ENCODE assay signal across 20 cellular contexts in the genomic region with DNA sequence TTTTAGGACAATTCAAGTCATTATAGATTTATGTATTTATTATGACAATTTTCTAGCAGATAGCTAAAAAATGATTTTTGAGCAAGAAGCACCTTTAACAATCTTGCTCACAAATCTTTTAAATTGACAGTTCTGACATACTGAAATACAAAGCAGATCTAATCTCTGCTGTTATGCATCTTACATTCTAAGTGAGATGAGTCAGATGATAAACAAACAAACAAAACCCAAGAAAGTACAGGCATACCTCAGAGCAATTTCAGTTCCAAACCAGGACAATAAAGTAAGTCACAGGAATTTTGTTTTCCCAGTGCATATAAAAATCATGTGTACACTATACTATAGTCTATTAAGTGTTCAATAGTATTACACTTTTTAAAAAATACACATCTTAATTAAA.
A peak's percentile ranks its signal among the peaks of the same experiment; 100 is the strongest.
DNase-seq lines count a peak whose midpoint lies in the region; ATAC-seq, FAIRE-seq and TF ChIP-seq lines count a peak whose summit lies in the region.
"Had no signal": no experiment of that assay in that cellular context is flagged by ENCODE, and none has a peak within 500 bp of the region (broad histone marks: within the 10 kb centered on the region; RNA-seq: fewer than 3 reads in every experiment).

No MANE protein-coding gene starts in this region.

- H3K4me3 Mint-ChIP-seq in stimulated activated naive CD8-positive, alpha-beta T cell treated with anti-CD3 and anti-CD28 coated beads, Interleukin-15, amount 100 ng/mL, for 72 hours: no peak overlapping the region
- H3K4me3 Mint-ChIP-seq: CD8-positive, alpha-beta memory T cell; T-cell had no signal

- peak; percentile 48 for FAIRE-seq in H54 (lab: Jason Lieb, UNC)
- FAIRE-seq: K562 had no signal

- H3K9me3 Mint-ChIP-seq in stimulated activated naive CD8-positive, alpha-beta T cell treated with anti-CD3 and anti-CD28 coated beads, Interleukin-15, amount 100 ng/mL, for 72 hours: peaks cover 4 to 5% of the 10 kb centered on the region in 2 donors

- no peak for TF ChIP-seq POLR2A in H54 (IDR thresholded peaks at IDR 0.05; ENCODE audit: low read depth, low read length)

- ATAC-seq in GM21786 (IDR thresholded peaks at IDR 0.05; ENCODE audit: unreplicated experiment): no peak
- no peak for ATAC-seq in stimulated activated naive CD8-positive, alpha-beta T cell treated with anti-CD3 and anti-CD28 coated beads, Interleukin-15, amount 100 ng/mL, for 72 hours
- ATAC-seq: K562, T-cell had no signal

- DNase-seq in H54 (ENCODE audit: insufficient read length, low spot score) (no peak), M059J (ENCODE audit: low read depth) (peak; percentile 56), astrocyte of the hippocampus (ENCODE audit: low read depth, low spot score) (peak; percentile 23), kidney glomerular epithelial cell (lab: John Stamatoyannopoulos, UW) (peak; percentile 6), NOMO-1 treated with DMSO at 0.1 percent for 48 hours (lab: John Stamatoyannopoulos, UW; ENCODE audit: unreplicated experiment) (no peak), ecto neural progenitor cell (ENCODE audit: low spot score) (no peak)
- no peak for DNase-seq in stimulated activated naive CD8-positive, alpha-beta T cell treated with anti-CD3 and anti-CD28 coated beads, Interleukin-15, amount 100 ng/mL, for 72 hours
- DNase-seq: C1 segment of cervical spinal cord; CD8-positive, alpha-beta memory T cell; DMS79; H7; NCI-H1417 treated with DMSO at 0.1 percent for 48 hours; NCI-H187 treated with DMSO at 0.1 percent for 48 hours; NCI-H2227 treated with DMSO at 0.1 percent for 48 hours; NCI-H524 treated with DMSO at 0.1 percent for 48 hours; Peyer's patch; Right ventricle myocardium superior; T-cell had no signal

- no peaks in the 10 kb centered on the region for H3K27me3 Mint-ChIP-seq in stimulated activated naive CD8-positive, alpha-beta T cell treated with anti-CD3 and anti-CD28 coated beads, Interleukin-15, amount 100 ng/mL, for 72 hours
- H3K27me3 Mint-ChIP-seq: CD8-positive, alpha-beta memory T cell; T-cell had no signal

- H3K4me1 Mint-ChIP-seq in stimulated activated naive CD8-positive, alpha-beta T cell treated with anti-CD3 and anti-CD28 coated beads, Interleukin-15, amount 100 ng/mL, for 72 hours: no peaks in the 10 kb centered on the region
- H3K4me1 Mint-ChIP-seq: CD8-positive, alpha-beta memory T cell; T-cell had no signal

- H3K27ac Mint-ChIP-seq in stimulated activated naive CD8-positive, alpha-beta T cell treated with anti-CD3 and anti-CD28 coated beads, Interleukin-15, amount 100 ng/mL, for 72 hours: no peak overlapping the region
- H3K27ac Mint-ChIP-seq: CD8-positive, alpha-beta memory T cell; T-cell had no signal

Comparison
In these comparisons a context has a peak if more than half of its experiments do, and no peak if none do; other contexts are left out.
1. DNase-seq: peak in M059J (single experiment), astrocyte of the hippocampus (single experiment) and kidney glomerular epithelial cell (single experiment); none in H54 (single experiment), NOMO-1 treated with DMSO at 0.1 percent for 48 hours (single experiment), stimulated activated naive CD8-positive, alpha-beta T cell treated with anti-CD3 and anti-CD28 coated beads, Interleukin-15, amount 100 ng/mL, for 72 hours (0 of 2) and ecto neural progenitor cell (single experiment).